15 cellular contexts compared by ENCODE assay signal in the genomic region with DNA sequence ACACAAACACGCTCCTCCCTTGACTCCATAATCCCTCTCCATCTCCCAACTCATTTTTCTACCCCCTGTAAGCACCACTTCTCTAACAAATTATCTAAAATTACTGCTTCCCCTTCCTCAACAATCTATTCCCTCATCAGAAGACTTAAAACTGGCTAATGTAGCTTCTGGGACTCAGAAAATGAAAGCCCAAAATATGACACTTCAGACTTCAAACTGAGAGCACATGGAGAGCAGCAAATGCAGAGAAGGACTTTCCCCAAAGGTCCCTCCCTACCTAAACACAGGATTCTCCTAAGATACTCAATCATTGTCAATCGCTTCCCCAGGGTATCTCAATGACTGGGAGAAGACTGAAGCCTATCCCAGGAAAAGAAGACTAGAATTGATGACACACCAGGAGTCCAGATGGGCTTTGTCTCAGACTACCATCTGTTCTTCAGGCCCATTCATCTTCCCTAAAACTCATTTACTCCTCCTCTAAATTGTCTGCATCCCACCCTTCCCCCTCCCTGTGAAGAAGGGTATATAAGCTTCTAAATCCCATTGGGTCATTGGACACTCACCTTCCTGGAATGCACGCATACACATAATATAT. TPM values are rescaled to one million over a fixed set of nuclear protein-coding genes. Genes with fewer than 3 reads are reported as not detected.
A peak's percentile ranks its signal among the peaks of the same experiment; 100 is the strongest.
DNase-seq lines count a peak whose midpoint lies in the region; ATAC-seq and TF ChIP-seq lines count a peak whose summit lies in the region.
"Had no signal": no experiment of that assay in that cellular context is flagged by ENCODE, and none has a peak within 500 bp of the region (broad histone marks: within the 10 kb centered on the region; RNA-seq: fewer than 3 reads in every experiment).

No MANE protein-coding gene starts in this region.

- no peak overlapping the region for H3K9ac ChIP-seq in IMR-90 (ENCODE audit: low read depth, low read length)
- H3K9ac ChIP-seq: BLaER1 treated with 17β-estradiol and CSF1 and Interleukin-3, amounts not matched to agents 10 nM and 100 nM had no signal

- H2BK120ac ChIP-seq in IMR-90 (ENCODE audit: low read depth, low read length) = no peak overlapping the region

- no peaks in the 10 kb centered on the region for H3K36me3 ChIP-seq in CD4-positive, CD25-positive, alpha-beta regulatory T cell (ENCODE audit: control insufficient read depth, insufficient read depth, low read length)
- H3K36me3 ChIP-seq in IMR-90 (ENCODE audit: control insufficient read depth, insufficient read depth, low read length) = no peaks in the 10 kb centered on the region
- H3K36me3 ChIP-seq: BLaER1 treated with 17β-estradiol and CSF1 and Interleukin-3, amounts not matched to agents 10 nM and 100 nM had no signal

- H3K9me3 ChIP-seq in CD4-positive, CD25-positive, alpha-beta regulatory T cell (ENCODE audit: control insufficient read depth in 2 of 2, low read length in 2 of 2) = no peaks in the 10 kb centered on the region
- H3K9me3 ChIP-seq in IMR-90 (ENCODE audit: control insufficient read depth, insufficient read depth, low read length) = peaks cover 2% of the 10 kb centered on the region; the same call in 1 of the 2 replicates

- CTCF ChIA-PET in IMR-90 (lab: Yijun Ruan, JAX) = interaction anchor here (0.6 to 0.9 kb wide), 2 partner anchors 54 to 573 kb away, joined by 3 read pairs; no protein-coding TSS in a partner anchor

- H2AK9ac ChIP-seq in IMR-90 (replicated peaks; ENCODE audit: low read depth, low read length, poor library complexity) = no peak overlapping the region

- no peak overlapping the region for H3K4me2 ChIP-seq in IMR-90 (ENCODE audit: low read depth, low read length)
- H3K4me2 ChIP-seq: BLaER1 treated with 17β-estradiol and CSF1 and Interleukin-3, amounts not matched to agents 10 nM and 100 nM had no signal

- POLR2A ChIA-PET in IMR-90 (lab: Charles Lee; ENCODE audit: unreplicated experiment) = interaction anchor here (0.5 kb wide), 1 partner anchor 597 kb away, joined by 3 read pairs; no protein-coding TSS in a partner anchor

- peaks cover 14% of the 10 kb centered on the region for H3K36me3 Mint-ChIP-seq in CD4-positive, CD25-positive, alpha-beta regulatory T cell
- H3K36me3 Mint-ChIP-seq in glutamatergic neuron (ENCODE audit: unreplicated experiment) = peaks cover 8% of the 10 kb centered on the region
- H3K36me3 Mint-ChIP-seq in endothelial cell (ENCODE audit: low read depth, unreplicated experiment) = no peaks in the 10 kb centered on the region

- peaks cover 3% of the 10 kb centered on the region for H3K4me1 ChIP-seq in CD4-positive, CD25-positive, alpha-beta regulatory T cell (ENCODE audit: control insufficient read depth, insufficient read depth, low read length, poor library complexity, severe bottlenecking)
- H3K4me1 ChIP-seq in IMR-90 (ENCODE audit: control insufficient read depth, insufficient read depth, low read length) = no peaks in the 10 kb centered on the region

- DNase-seq in CD4-positive, CD25-positive, alpha-beta regulatory T cell = no peak
- DNase-seq in IMR-90 = peak; percentile 3
- DNase-seq in NCI-H82 treated with DMSO at 0.1 percent for 48 hours (lab: John Stamatoyannopoulos, UW; ENCODE audit: unreplicated experiment) = peak; percentile 59
- DNase-seq in glutamatergic neuron = no peak
- no peak for DNase-seq in left cardiac atrium
- no peak for DNase-seq in coronary artery (ENCODE audit: low spot score)
- DNase-seq in endothelial cell (ENCODE audit: low spot score) = no peak
- DNase-seq: ACHN; CD4-positive, alpha-beta T cell; DMS53; HCEC 1CT; HFFc6 had no signal

- no TSS peak for BruUV-seq in IMR-90 (replicated peaks; lab: Mats Ljungman, UMichigan)

- H2BK5ac ChIP-seq in IMR-90 (ENCODE audit: low read depth, low read length, poor library complexity, severe bottlenecking) = no peak overlapping the region

- no peaks in the 10 kb centered on the region for H3K27me3 ChIP-seq in CD4-positive, CD25-positive, alpha-beta regulatory T cell (ENCODE audit: control insufficient read depth, insufficient read depth, low read length)
- peaks cover 23% of the 10 kb centered on the region for H3K27me3 ChIP-seq in IMR-90 (ENCODE audit: control insufficient read depth, insufficient read depth, low read length)
- H3K27me3 ChIP-seq: BLaER1 treated with 17β-estradiol and CSF1 and Interleukin-3, amounts not matched to agents 10 nM and 100 nM had no signal

- no peaks in the 10 kb centered on the region for H3K79me1 ChIP-seq in IMR-90 (ENCODE audit: low read depth in 1 of 2, low read length in 2 of 2)

- H3K56ac ChIP-seq in IMR-90 (ENCODE audit: extremely low read depth, insufficient read depth, low read length) = no peak overlapping the region

- H2AFZ ChIP-seq in IMR-90 (replicated peaks; ENCODE audit: low read length, poor library complexity) = no peak overlapping the region

- H2BK15ac ChIP-seq in IMR-90 (ENCODE audit: low read depth, low read length) = no peak overlapping the region

- no peak overlapping the region for H4K8ac ChIP-seq in IMR-90 (ENCODE audit: low read depth in 2 of 2, low read length in 2 of 2)

- H3K4ac ChIP-seq in IMR-90 (ENCODE audit: low read depth, low read length) = no peak overlapping the region

- no peak overlapping the region for H3K23ac ChIP-seq in IMR-90 (ENCODE audit: low read depth, low read length)

- intact Hi-C loops in IMR-90 (cut with micrococcal nuclease) = no loop called here
- intact Hi-C loops in left cardiac atrium (cut with DNase I) = no loop called here

- 43 to 100% methylated on average over 1 of the region's 3 CpGs for WGBS in IMR-90 (ENCODE audit: extremely low coverage in 2 of 2, insufficient read length in 1 of 2), 2 experiments

- H3K27ac ChIP-seq in CD4-positive, CD25-positive, alpha-beta regulatory T cell (ENCODE audit: insufficient read depth, low read length, poor library complexity, severe bottlenecking) = no peak overlapping the region
- H3K27ac ChIP-seq in IMR-90 (ENCODE audit: insufficient read depth, low read length) = no peak overlapping the region
- no peak overlapping the region for H3K27ac ChIP-seq in coronary artery
- H3K27ac ChIP-seq: BLaER1 treated with 17β-estradiol and CSF1 and Interleukin-3, amounts not matched to agents 10 nM and 100 nM had no signal

- ATAC-seq in CD4-positive, CD25-positive, alpha-beta regulatory T cell (ENCODE audit: low read depth in 2 of 2) = no peak
- ATAC-seq in IMR-90 (ENCODE audit: low read depth) = no peak
- no peak for ATAC-seq in left cardiac atrium
- no peak for ATAC-seq in HG03457 (IDR thresholded peaks at IDR 0.05; ENCODE audit: unreplicated experiment)
- ATAC-seq: HepG2 had no signal

- H3K27ac Mint-ChIP-seq in CD4-positive, CD25-positive, alpha-beta regulatory T cell = peak overlapping the region in 2 of 3 donors; percentile 15 to 72
- H3K27ac Mint-ChIP-seq in glutamatergic neuron (ENCODE audit: unreplicated experiment) = peak overlapping the region; percentile 20
- no peak overlapping the region for H3K27ac Mint-ChIP-seq in endothelial cell (ENCODE audit: unreplicated experiment)
- H3K27ac Mint-ChIP-seq: CD4-positive, alpha-beta T cell; HFFc6 had no signal

- H4K20me1 ChIP-seq in IMR-90 (ENCODE audit: insufficient read depth, low read length) = no peaks in the 10 kb centered on the region
- H4K20me1 ChIP-seq: BLaER1 treated with 17β-estradiol and CSF1 and Interleukin-3, amounts not matched to agents 10 nM and 100 nM had no signal

- TF ChIP-seq RAD21 in IMR-90 (IDR thresholded peaks at IDR 0.05; ENCODE audit: low read length) = no peak

- no peak for TF ChIP-seq CTCF in IMR-90 (conservative IDR thresholded peaks at IDR 0.05; ENCODE audit: low read depth, low read length)
- no peak for TF ChIP-seq CTCF in glutamatergic neuron (IDR thresholded peaks at IDR 0.05; ENCODE audit: partially characterized antibody, unreplicated experiment)
- TF ChIP-seq CTCF in coronary artery (IDR thresholded peaks at IDR 0.05) = no peak
- TF ChIP-seq CTCF in endothelial cell (IDR thresholded peaks at IDR 0.05; ENCODE audit: unreplicated experiment) = no peak

- in situ Hi-C loops in IMR-90 (cut with MboI; ENCODE audit: low sequenced_read_pairs) = no loop called here

- H2BK20ac ChIP-seq in IMR-90 (ENCODE audit: low read depth, low read length) = no peak overlapping the region

- no peak overlapping the region for H2AK5ac ChIP-seq in IMR-90 (ENCODE audit: low read depth, low read length)

- dilution Hi-C loops in IMR-90 (cut with HindIII; ENCODE audit: low sequenced_read_pairs, unreplicated experiment) = no loop called here

- no peak overlapping the region for H3K4me3 ChIP-seq in CD4-positive, CD25-positive, alpha-beta regulatory T cell (ENCODE audit: low read depth, low read length)
- H3K4me3 ChIP-seq in IMR-90 (ENCODE audit: insufficient read depth, low read depth, low read length) (no peak overlapping the region), coronary artery (no peak overlapping the region)
- H3K4me3 ChIP-seq: BLaER1 treated with 17β-estradiol and CSF1 and Interleukin-3, amounts not matched to agents 10 nM and 100 nM had no signal

- H3K9me1 ChIP-seq in IMR-90 (ENCODE audit: insufficient read depth, low read length) = no peaks in the 10 kb centered on the region

- TF ChIP-seq POLR2A in IMR-90 (IDR thresholded peaks at IDR 0.05; ENCODE audit: low read depth, low read length) = no peak

- H3K9me3 Mint-ChIP-seq in CD4-positive, CD25-positive, alpha-beta regulatory T cell = peaks cover 0 to 8% (median 3%) of the 10 kb centered on the region in 7 donors
- peaks cover 3% of the 10 kb centered on the region for H3K9me3 Mint-ChIP-seq in glutamatergic neuron (ENCODE audit: unreplicated experiment)
- H3K9me3 Mint-ChIP-seq in endothelial cell (ENCODE audit: unreplicated experiment) = no peaks in the 10 kb centered on the region
- H3K9me3 Mint-ChIP-seq: CD4-positive, alpha-beta T cell; HFFc6 had no signal

- no peak overlapping the region for H3K18ac ChIP-seq in IMR-90 (ENCODE audit: low read depth, low read length)

- H3K14ac ChIP-seq in IMR-90 (replicated peaks; ENCODE audit: low read depth, low read length) = no peak overlapping the region

- H4K91ac ChIP-seq in IMR-90 (ENCODE audit: insufficient read depth, low read depth, low read length) = no peak overlapping the region

- no peak overlapping the region for H4K5ac ChIP-seq in IMR-90 (ENCODE audit: low read depth, low read length)

- peaks cover 28 to 66% (median 39%) of the 10 kb centered on the region in 4 donors for H3K4me1 Mint-ChIP-seq in CD4-positive, CD25-positive, alpha-beta regulatory T cell
- H3K4me1 Mint-ChIP-seq in glutamatergic neuron (ENCODE audit: low read depth, unreplicated experiment) (peaks cover 24% of the 10 kb centered on the region), endothelial cell (ENCODE audit: unreplicated experiment) (peaks cover 6% of the 10 kb centered on the region)

- no peaks in the 10 kb centered on the region for H3K27me3 Mint-ChIP-seq in CD4-positive, CD25-positive, alpha-beta regulatory T cell
- H3K27me3 Mint-ChIP-seq in glutamatergic neuron (ENCODE audit: unreplicated experiment) = peaks cover 2% of the 10 kb centered on the region
- peaks cover 5% of the 10 kb centered on the region for H3K27me3 Mint-ChIP-seq in endothelial cell (ENCODE audit: unreplicated experiment)
- H3K27me3 Mint-ChIP-seq: CD4-positive, alpha-beta T cell had no signal

- no peak overlapping the region for H3K4me3 Mint-ChIP-seq in CD4-positive, CD25-positive, alpha-beta regulatory T cell
- H3K4me3 Mint-ChIP-seq in glutamatergic neuron (ENCODE audit: unreplicated experiment) (peak overlapping the region; percentile 41), endothelial cell (ENCODE audit: unreplicated experiment) (no peak overlapping the region)
- H3K4me3 Mint-ChIP-seq: CD4-positive, alpha-beta T cell; HFFc6 had no signal

RNA-seq across cellular contexts. Expression of a gene that starts 39.2 kb away (rescaled TPM):
- 10.8 TPM for total RNA-seq in CD4-positive, CD25-positive, alpha-beta regulatory T cell
- 1 to 10 TPM; 5.6 to 9.3 (median 8.2) TPM for polyA plus RNA-seq in CD4-positive, CD25-positive, alpha-beta regulatory T cell
- 0.18 and 0.56 TPM in 2 replicates for total RNA-seq in IMR-90 (2012; rRNA removed)
- 0.10 and 0.17 TPM in 2 replicates for polyA plus RNA-seq in IMR-90 (2012; rRNA removed)
- polyA plus RNA-seq in IMR-90 (2012; cell fraction: cytosol; rRNA removed) = 0.03 and 0.05 TPM in 2 replicates
- 0.05 TPM in 1 of 2 replicates, not detected in the other for polyA plus RNA-seq in IMR-90 (2012; cell fraction: nucleus; rRNA removed; ENCODE audit: low replicate concordance)
- total RNA-seq in glutamatergic neuron (ENCODE audit: unreplicated experiment) = not detected
- 10 to 100 TPM in 1 of 2 donors, 1 to 10 TPM in 1; 3.6 to 11.0 TPM for total RNA-seq in left cardiac atrium
- total RNA-seq in endothelial cell (ENCODE audit: unreplicated experiment) = 1.7 TPM
- total RNA-seq: HepG2, HFFc6 had no signal
- polyA plus RNA-seq: HepG2 had no signal

Comparison
In these comparisons a context has a peak if more than half of its experiments do, and no peak if none do; other contexts are left out.
1. DNase-seq: peak in IMR-90 (single experiment) and NCI-H82 treated with DMSO at 0.1 percent for 48 hours (single experiment); none in CD4-positive, CD25-positive, alpha-beta regulatory T cell (0 of 3), glutamatergic neuron (single experiment), left cardiac atrium (single experiment), coronary artery (single experiment) and endothelial cell (single experiment).